ENCODE assay signal across 11 cellular contexts in genomic region chr3:38650248-38650940, GRCh38. TPM values are rescaled to one million over a fixed set of nuclear protein-coding genes. Genes with fewer than 3 reads are reported as not detected.
DNase-seq lines count a peak whose midpoint lies in the region; ATAC-seq and TF ChIP-seq lines count a peak whose summit lies in the region.
"Had no signal": no experiment of that assay in that cellular context is flagged by ENCODE, and none has a peak within 500 bp of the region (broad histone marks: within the 10 kb centered on the region; RNA-seq: fewer than 3 reads in every experiment).

No MANE protein-coding gene starts in this region.

- peaks cover 6% of the 10 kb centered on the region for H3K4me1 Mint-ChIP-seq in activated naive CD8-positive, alpha-beta T cell treated with anti-CD3 and anti-CD28 coated beads, Interleukin-2, amount 50 U/mL, for 24 hours
- H3K4me1 Mint-ChIP-seq in activated naive CD8-positive, alpha-beta T cell treated with anti-CD3 and anti-CD28 coated beads for 36 hours = peaks cover 4% of the 10 kb centered on the region

- H3K36me3 ChIP-seq in SJCRH30 = no peaks in the 10 kb centered on the region
- H3K36me3 ChIP-seq in iPS-20b (ENCODE audit: insufficient read depth, low read depth, low read length) = no peaks in the 10 kb centered on the region
- no peaks in the 10 kb centered on the region for H3K36me3 ChIP-seq in tibial artery
- H3K36me3 ChIP-seq: BE2C, neutrophil had no signal

- no peaks in the 10 kb centered on the region; the same call in 1 of the 2 replicates for H3K4me1 ChIP-seq in SJCRH30
- H3K4me1 ChIP-seq in iPS-20b (ENCODE audit: insufficient read depth, low read length) = no peaks in the 10 kb centered on the region
- H3K4me1 ChIP-seq in tibial artery = peaks cover 0 to 26% (median 18%) of the 10 kb centered on the region in 4 donors
- H3K4me1 ChIP-seq: BE2C had no signal

- no peaks in the 10 kb centered on the region for H3K9me3 Mint-ChIP-seq in activated naive CD8-positive, alpha-beta T cell treated with anti-CD3 and anti-CD28 coated beads, Interleukin-2, amount 50 U/mL, for 24 hours
- H3K9me3 Mint-ChIP-seq in activated naive CD8-positive, alpha-beta T cell treated with anti-CD3 and anti-CD28 coated beads for 36 hours = no peaks in the 10 kb centered on the region

- H3K27me3 ChIP-seq in SJCRH30 (no peaks in the 10 kb centered on the region), iPS-20b (ENCODE audit: insufficient read depth, low read length) (peaks cover 80% of the 10 kb centered on the region), tibial artery (peaks cover 0 to 41% of the 10 kb centered on the region in 2 donors)
- H3K27me3 ChIP-seq: BE2C had no signal

- no peak overlapping the region for H3K9ac ChIP-seq in iPS-20b (ENCODE audit: low read depth, low read length)

- no peak for TF ChIP-seq CTCF in tibial artery (IDR thresholded peaks at IDR 0.05)

- H3K4me3 ChIP-seq in SJCRH30 = peak overlapping the region; percentile 72
- H3K4me3 ChIP-seq in iPS-20b (ENCODE audit: low read length) = peak overlapping the region; percentile 65; the same call in 1 of the 2 replicates
- peak overlapping the region; percentile 46 to 59 for H3K4me3 ChIP-seq in tibial artery

- peaks cover 14% of the 10 kb centered on the region for H3K27me3 Mint-ChIP-seq in activated naive CD8-positive, alpha-beta T cell treated with anti-CD3 and anti-CD28 coated beads, Interleukin-2, amount 50 U/mL, for 24 hours
- peaks cover 12% of the 10 kb centered on the region for H3K27me3 Mint-ChIP-seq in activated naive CD8-positive, alpha-beta T cell treated with anti-CD3 and anti-CD28 coated beads for 36 hours

- peak; percentile 5 for DNase-seq in activated naive CD8-positive, alpha-beta T cell treated with anti-CD3 and anti-CD28 coated beads, Interleukin-2, amount 50 U/mL, for 24 hours
- no peak for DNase-seq in activated naive CD8-positive, alpha-beta T cell treated with anti-CD3 and anti-CD28 coated beads for 36 hours
- DNase-seq in SJCRH30 = peak in 1 of 2 experiments; percentile 14
- DNase-seq in tibial artery = peak in 1 of 2 donors; percentile 40
- no peak for DNase-seq in A172 (ENCODE audit: low spot score)
- no peak for DNase-seq in activated naive CD4-positive, alpha-beta T cell treated with Interleukin-2 at 50 U/mL for 16 hours
- DNase-seq: NCI-H1436 treated with DMSO at 0.1 percent for 48 hours had no signal

- no peak overlapping the region for H3K27ac ChIP-seq in SJCRH30
- no peak overlapping the region for H3K27ac ChIP-seq in iPS-20b (ENCODE audit: low read length)
- H3K27ac ChIP-seq in tibial artery = no peak overlapping the region
- H3K27ac ChIP-seq: neutrophil had no signal

- H3K27ac Mint-ChIP-seq in activated naive CD8-positive, alpha-beta T cell treated with anti-CD3 and anti-CD28 coated beads, Interleukin-2, amount 50 U/mL, for 24 hours = no peak overlapping the region
- H3K27ac Mint-ChIP-seq in activated naive CD8-positive, alpha-beta T cell treated with anti-CD3 and anti-CD28 coated beads for 36 hours = no peak overlapping the region

- no peak overlapping the region for H3K4me3 Mint-ChIP-seq in activated naive CD8-positive, alpha-beta T cell treated with anti-CD3 and anti-CD28 coated beads, Interleukin-2, amount 50 U/mL, for 24 hours
- H3K4me3 Mint-ChIP-seq in activated naive CD8-positive, alpha-beta T cell treated with anti-CD3 and anti-CD28 coated beads for 36 hours = no peak overlapping the region

- H3K36me3 Mint-ChIP-seq in activated naive CD8-positive, alpha-beta T cell treated with anti-CD3 and anti-CD28 coated beads, Interleukin-2, amount 50 U/mL, for 24 hours (ENCODE audit: low read depth) = no peaks in the 10 kb centered on the region
- H3K36me3 Mint-ChIP-seq in activated naive CD8-positive, alpha-beta T cell treated with anti-CD3 and anti-CD28 coated beads for 36 hours = no peaks in the 10 kb centered on the region

- intact Hi-C loops in tibial artery (cut with DNase I; ENCODE audit: low total_unique reads) = loop anchor here (2.0 kb wide), 1 partner anchor 130 kb away; no protein-coding TSS in a partner anchor

- no peaks in the 10 kb centered on the region for H3K9me3 ChIP-seq in SJCRH30 (replicated peaks)
- no peaks in the 10 kb centered on the region for H3K9me3 ChIP-seq in iPS-20b (ENCODE audit: insufficient read depth, low read depth, low read length)
- H3K9me3 ChIP-seq in tibial artery = no peaks in the 10 kb centered on the region
- H3K9me3 ChIP-seq: BE2C, neutrophil had no signal

- ATAC-seq in activated naive CD8-positive, alpha-beta T cell treated with anti-CD3 and anti-CD28 coated beads, Interleukin-2, amount 50 U/mL, for 24 hours = no peak
- ATAC-seq in GM21723 (IDR thresholded peaks at IDR 0.05; ENCODE audit: unreplicated experiment) = no peak

RNA-seq across cellular contexts. Expression of gene SCN5A, which starts 0.9 kb away (rescaled TPM):
- total RNA-seq in activated naive CD8-positive, alpha-beta T cell treated with anti-CD3 and anti-CD28 coated beads for 36 hours = 1 to 10 TPM in 1 of 2 experiments, under 1 TPM in 1; 0.39 to 1.3 TPM
- total RNA-seq in SJCRH30 (2014; rRNA removed; shearing (Covaris generic)) = 13.1 and 15.2 TPM in 2 replicates
- total RNA-seq in A172 (2014; rRNA removed; shearing (Covaris generic)) = 1.7 and 4.0 TPM in 2 replicates
